In genomic region chr2:108594132-108594981, GRCh38 we compare ENCODE assay signal across 8 cellular contexts.
DNase-seq lines count a peak whose midpoint lies in the region; ATAC-seq and TF ChIP-seq lines count a peak whose summit lies in the region.

No MANE protein-coding gene starts in this region.

- H3K36me3 Mint-ChIP-seq in activated CD4-positive, alpha-beta T cell treated with anti-CD3 and anti-CD28 coated beads, Interleukin-2, amount 10 ng/mL, durations not matched to agents 7 days and 5 days (ENCODE audit: low read depth), result no peaks in the 10 kb centered on the region

- H3K9me3 ChIP-seq in OCI-LY3 (ENCODE audit: insufficient read depth, low read length) (no peaks in the 10 kb centered on the region), muscle layer of colon (ENCODE audit: low read length) (no peaks in the 10 kb centered on the region)

- H3K27ac Mint-ChIP-seq in activated CD4-positive, alpha-beta T cell treated with anti-CD3 and anti-CD28 coated beads, Interleukin-2, amount 10 ng/mL, durations not matched to agents 7 days and 5 days, result peak overlapping the region; percentile 1

- H4K20me1 ChIP-seq in OCI-LY3 (ENCODE audit: insufficient read depth, low read length), result peaks cover 55% of the 10 kb centered on the region

- POLR2A ChIA-PET in activated CD4-positive, alpha-beta T cell treated with anti-CD3 and anti-CD28 coated beads, Interleukin-2, amount 10 ng/mL, durations not matched to agents 7 days and 5 days (lab: Charles Lee), result no interaction called here
- POLR2A ChIA-PET in HEK293T (lab: Yijun Ruan, JAX), result no interaction called here

- no peak for TF ChIP-seq CTCF in OCI-LY3 (IDR thresholded peaks at IDR 0.05; ENCODE audit: low read depth, low read length)
- no peak for TF ChIP-seq CTCF in coronary artery (IDR thresholded peaks at IDR 0.05)

- no peaks in the 10 kb centered on the region for H3K27me3 Mint-ChIP-seq in activated CD4-positive, alpha-beta T cell treated with anti-CD3 and anti-CD28 coated beads, Interleukin-2, amount 10 ng/mL, durations not matched to agents 7 days and 5 days

- peak; percentile 94 for ATAC-seq in HG02870 (IDR thresholded peaks at IDR 0.05; ENCODE audit: unreplicated experiment)

- H3K36me3 ChIP-seq in OCI-LY3 (replicated peaks; ENCODE audit: low read depth, low read length) (no peaks in the 10 kb centered on the region), muscle layer of colon (ENCODE audit: insufficient read depth, low read length) (no peaks in the 10 kb centered on the region)

- no peak overlapping the region for H2AFZ ChIP-seq in OCI-LY3 (ENCODE audit: low read depth, low read length)

- H3K4me3 ChIP-seq in OCI-LY3 (ENCODE audit: low read length) (peak overlapping the region; percentile 57), coronary artery (peak overlapping the region; percentile 7), muscle layer of colon (ENCODE audit: low read depth in 1 of 2, low read length in 2 of 2) (no peak overlapping the region)

- H3K79me2 ChIP-seq in OCI-LY3 (ENCODE audit: low read length), result peaks cover 62% of the 10 kb centered on the region

- no peak for DNase-seq in activated CD4-positive, alpha-beta T cell treated with anti-CD3 and anti-CD28 coated beads, Interleukin-2, amount 10 ng/mL, durations not matched to agents 7 days and 5 days
- no peak for DNase-seq in activated CD4-positive, alpha-beta T cell treated with anti-CD3 and anti-CD28 coated beads for 1 hour
- no peak for DNase-seq in coronary artery (ENCODE audit: low spot score)
- no peak for DNase-seq in NCI-H1092 treated with DMSO at 0.1 percent for 48 hours (lab: John Stamatoyannopoulos, UW)
- DNase-seq in HEK293T (ENCODE audit: extremely low spot score), result no peak

- 0 out of 2 replicates have a peak overlapping the region, but pooled peaks have one; percentile 19 for H3K9ac ChIP-seq in OCI-LY3 (ENCODE audit: low read length)
- no peak overlapping the region for H3K9ac ChIP-seq in muscle layer of colon (ENCODE audit: low read length)

- H3K27me3 ChIP-seq in OCI-LY3 (ENCODE audit: low read depth, low read length), result peaks cover 8% of the 10 kb centered on the region; the same call in 1 of the 2 replicates
- H3K27me3 ChIP-seq in muscle layer of colon (ENCODE audit: control insufficient read depth in 1 of 2, insufficient read depth in 2 of 2, low read length in 2 of 2), result no peaks in the 10 kb centered on the region

- H3K4me1 ChIP-seq in OCI-LY3 (ENCODE audit: low read length) (peaks cover 57% of the 10 kb centered on the region), muscle layer of colon (ENCODE audit: insufficient read depth, low read length) (peaks cover 59% of the 10 kb centered on the region)

- H3K27ac ChIP-seq in OCI-LY3 (ENCODE audit: low read length) (peak overlapping the region; percentile 46), coronary artery (peak overlapping the region; percentile 79 to 88), muscle layer of colon (ENCODE audit: low read depth, low read length) (peak overlapping the region; percentile 27)

- H3K9me3 Mint-ChIP-seq in activated CD4-positive, alpha-beta T cell treated with anti-CD3 and anti-CD28 coated beads, Interleukin-2, amount 10 ng/mL, durations not matched to agents 7 days and 5 days, result no peaks in the 10 kb centered on the region

- H3K4me2 ChIP-seq in OCI-LY3 (ENCODE audit: low read length), result peak overlapping the region; percentile 82

- CTCF ChIA-PET in activated CD4-positive, alpha-beta T cell treated with anti-CD3 and anti-CD28 coated beads, Interleukin-2, amount 10 ng/mL, durations not matched to agents 7 days and 5 days (lab: Charles Lee), result interaction anchor here (0.5 to 2.2 kb wide), 5 partner anchors 10 to 259 kb away, joined by 3 to 17 read pairs (median 4); no protein-coding TSS in a partner anchor
- CTCF ChIA-PET in HEK293T (lab: Yijun Ruan, JAX), result interaction anchor here (0.7 to 3.0 kb wide), 6 partner anchors 10 to 217 kb away, joined by 3 to 19 read pairs (median 4); partner anchors contain the start of gene SULT1C4

- H3K4me1 Mint-ChIP-seq in activated CD4-positive, alpha-beta T cell treated with anti-CD3 and anti-CD28 coated beads, Interleukin-2, amount 10 ng/mL, durations not matched to agents 7 days and 5 days, result peaks cover 52% of the 10 kb centered on the region

- H3K4me3 Mint-ChIP-seq in activated CD4-positive, alpha-beta T cell treated with anti-CD3 and anti-CD28 coated beads, Interleukin-2, amount 10 ng/mL, durations not matched to agents 7 days and 5 days, result no peak overlapping the region

TF ChIP-seq in HEK293T, 16 proteins besides CTCF, POLR2A, EP300 and RAD21:
- TF ChIP-seq SUZ12 (IDR thresholded peaks at IDR 0.05) (no peak), SP1 (IDR thresholded peaks at IDR 0.05) (no peak), LEF1 (IDR thresholded peaks at IDR 0.05; ENCODE audit: borderline replicate concordance) (no peak), ZNF384 (IDR thresholded peaks at IDR 0.05) (no peak), BHLHE40 (IDR thresholded peaks at IDR 0.05; ENCODE audit: borderline replicate concordance) (no peak), ARNT (IDR thresholded peaks at IDR 0.05) (no peak), FOXA1 (IDR thresholded peaks at IDR 0.05) (no peak), FOXM1 (IDR thresholded peaks at IDR 0.05; ENCODE audit: borderline replicate concordance) (no peak), FOXK2 (IDR thresholded peaks at IDR 0.05) (no peak), PKNOX1 (IDR thresholded peaks at IDR 0.05) (no peak), L3MBTL2 (conservative IDR thresholded peaks at IDR 0.05) (no peak), HDGF (IDR thresholded peaks at IDR 0.05; ENCODE audit: borderline replicate concordance) (no peak), TARDBP (IDR thresholded peaks at IDR 0.05) (no peak)

Comparison
In these comparisons a context has a peak if more than half of its experiments do, and no peak if none do; other contexts are left out.
1. H3K27ac ChIP-seq: peak in every context shown above with its lines; median percentile 84 in coronary artery; 46 in OCI-LY3; 27 in muscle layer of colon.
2. H3K4me3 ChIP-seq: peak in OCI-LY3 (single experiment) and coronary artery (single experiment); none in muscle layer of colon (0 of 2).